Comparison of ENCODE assay signal across 14 cellular contexts in the genomic region with DNA sequence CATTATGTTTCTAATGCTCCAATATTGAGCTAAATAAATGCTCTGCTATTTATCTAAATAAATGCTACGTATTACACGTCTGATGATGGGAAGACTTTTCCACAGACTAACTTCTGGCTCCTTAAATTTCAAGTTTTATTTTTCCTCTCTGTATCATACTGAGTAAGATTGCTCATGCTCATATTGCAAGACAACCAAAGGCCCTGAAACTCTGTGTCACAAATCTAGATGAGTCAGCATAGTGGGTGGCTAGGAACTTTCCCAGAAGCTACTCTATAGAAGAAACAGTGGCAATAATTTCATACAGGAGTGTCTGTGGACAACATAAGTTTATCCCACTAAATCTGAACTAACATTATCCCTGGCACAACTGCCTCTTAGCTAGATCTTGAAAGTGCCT. TPM values are rescaled to one million over a fixed set of nuclear protein-coding genes. Genes with fewer than 3 reads are reported as not detected.
A peak's percentile ranks its signal among the peaks of the same experiment; 100 is the strongest.
DNase-seq lines count a peak whose midpoint lies in the region; ATAC-seq and TF ChIP-seq lines count a peak whose summit lies in the region.
"Had no signal": no experiment of that assay in that cellular context is flagged by ENCODE, and none has a peak within 500 bp of the region (broad histone marks: within the 10 kb centered on the region; RNA-seq: fewer than 3 reads in every experiment).

No MANE protein-coding gene starts in this region.

- H3K9me3 Mint-ChIP-seq in activated CD4-positive, alpha-beta memory T cell treated with anti-CD3 and anti-CD28 coated beads for 36 hours, result peaks cover 44% of the 10 kb centered on the region
- H3K9me3 Mint-ChIP-seq in activated CD4-positive, alpha-beta memory T cell treated with anti-CD3 and anti-CD28 coated beads, Interleukin-2, amount 10 ng/mL, durations not matched to agents 7 days and 5 days, result peaks cover 28% of the 10 kb centered on the region

- peak; percentile 25 for DNase-seq in activated CD4-positive, alpha-beta memory T cell treated with anti-CD3 and anti-CD28 coated beads for 36 hours
- no peak for DNase-seq in activated CD4-positive, alpha-beta memory T cell treated with anti-CD3 and anti-CD28 coated beads, Interleukin-2, amount 10 ng/mL, durations not matched to agents 7 days and 5 days
- DNase-seq in HT1080 (ENCODE audit: low read depth) (peak; percentile 53), mammary epithelial cell (peak; percentile 83), osteoblast (ENCODE audit: insufficient read length, low spot score, missing footprints) (peak; percentile 93), NCI-H2081 (lab: John Stamatoyannopoulos, UW) (no peak), tibial nerve (ENCODE audit: low spot score in 2 of 2) (no peak)
- DNase-seq: activated CD8-positive, alpha-beta memory T cell treated with anti-CD3 and anti-CD28 coated beads, Interleukin-2, amount 10 ng/mL, durations not matched to agents 7 days and 5 days; H7; left ventricle myocardium superior; NCI-H510A had no signal

- H3K36me3 ChIP-seq in mammary epithelial cell (ENCODE audit: insufficient read depth, low read length), result no peaks in the 10 kb centered on the region
- H3K36me3 ChIP-seq in osteoblast (ENCODE audit: insufficient read depth, low read length), result no peaks in the 10 kb centered on the region
- peaks cover 0 to 22% (median 0%) of the 10 kb centered on the region in 3 donors for H3K36me3 ChIP-seq in tibial nerve
- H3K36me3 ChIP-seq: vagina had no signal

- no peak overlapping the region for H3K9ac ChIP-seq in mammary epithelial cell (ENCODE audit: insufficient read depth, low read length)

- peaks cover 23% of the 10 kb centered on the region for H3K36me3 Mint-ChIP-seq in activated CD4-positive, alpha-beta memory T cell treated with anti-CD3 and anti-CD28 coated beads for 36 hours
- H3K36me3 Mint-ChIP-seq in activated CD4-positive, alpha-beta memory T cell treated with anti-CD3 and anti-CD28 coated beads, Interleukin-2, amount 10 ng/mL, durations not matched to agents 7 days and 5 days (ENCODE audit: low read depth), result peaks cover 23% of the 10 kb centered on the region

- H3K4me1 ChIP-seq in mammary epithelial cell (ENCODE audit: insufficient read depth, low read length) (no peaks in the 10 kb centered on the region), osteoblast (ENCODE audit: insufficient read depth, low read length) (peaks cover 3% of the 10 kb centered on the region), tibial nerve (no peaks in the 10 kb centered on the region)
- H3K4me1 ChIP-seq: vagina had no signal

- BruUV-seq in mammary epithelial cell (replicated peaks; lab: Mats Ljungman, UMichigan), result no TSS peak

- no peak overlapping the region for H2AFZ ChIP-seq in mammary epithelial cell (ENCODE audit: low read depth, low read length)
- no peak overlapping the region for H2AFZ ChIP-seq in osteoblast (ENCODE audit: low read length)

- POLR2A ChIA-PET in activated CD4-positive, alpha-beta memory T cell treated with anti-CD3 and anti-CD28 coated beads for 36 hours (lab: Charles Lee), result no interaction called here
- POLR2A ChIA-PET in activated CD4-positive, alpha-beta memory T cell treated with anti-CD3 and anti-CD28 coated beads, Interleukin-2, amount 10 ng/mL, durations not matched to agents 7 days and 5 days (lab: Charles Lee), result no interaction called here

- dilution Hi-C loops in mammary epithelial cell (cut with HindIII; ENCODE audit: low sequenced_read_pairs), result no loop called here

- H3K79me2 ChIP-seq in mammary epithelial cell (ENCODE audit: insufficient read depth, low read length), result no peaks in the 10 kb centered on the region
- H3K79me2 ChIP-seq in osteoblast (ENCODE audit: insufficient read depth, low read length), result no peaks in the 10 kb centered on the region

- 100% methylated on average over 2 of the region's 2 CpGs for WGBS in mammary epithelial cell (ENCODE audit: low coverage, missing lambda C conversion rate)
- 96 to 99% methylated on average over 2 of the region's 2 CpGs for WGBS in tibial nerve, 2 donors

- H3K4me1 Mint-ChIP-seq in activated CD4-positive, alpha-beta memory T cell treated with anti-CD3 and anti-CD28 coated beads for 36 hours (ENCODE audit: low read depth), result peaks cover 8% of the 10 kb centered on the region
- H3K4me1 Mint-ChIP-seq in activated CD4-positive, alpha-beta memory T cell treated with anti-CD3 and anti-CD28 coated beads, Interleukin-2, amount 10 ng/mL, durations not matched to agents 7 days and 5 days, result peaks cover 3% of the 10 kb centered on the region

- no peak for TF ChIP-seq POLR2A in tibial nerve (IDR thresholded peaks at IDR 0.05)

- in situ Hi-C loops in mammary epithelial cell (cut with MboI; ENCODE audit: low sequenced_read_pairs in 2 of 2), result no loop called here

- peak overlapping the region; percentile 31 for H3K27ac Mint-ChIP-seq in activated CD4-positive, alpha-beta memory T cell treated with anti-CD3 and anti-CD28 coated beads for 36 hours
- H3K27ac Mint-ChIP-seq in activated CD4-positive, alpha-beta memory T cell treated with anti-CD3 and anti-CD28 coated beads, Interleukin-2, amount 10 ng/mL, durations not matched to agents 7 days and 5 days, result no peak overlapping the region
- H3K27ac Mint-ChIP-seq: activated CD8-positive, alpha-beta memory T cell treated with anti-CD3 and anti-CD28 coated beads, Interleukin-2, amount 10 ng/mL, durations not matched to agents 7 days and 5 days; B cell had no signal

- H3K9me3 ChIP-seq in mammary epithelial cell (replicated peaks; ENCODE audit: insufficient read depth, low read length) (peaks cover 4% of the 10 kb centered on the region), osteoblast (ENCODE audit: low read depth, low read length) (no peaks in the 10 kb centered on the region), tibial nerve (peaks cover 0 to 49% (median 10%) of the 10 kb centered on the region in 4 donors)

- intact Hi-C loops in activated CD4-positive, alpha-beta memory T cell treated with anti-CD3 and anti-CD28 coated beads for 36 hours (cut with micrococcal nuclease), result no loop called here
- intact Hi-C loops in mammary epithelial cell (cut with micrococcal nuclease), result no loop called here

- no peak overlapping the region for H3K4me3 Mint-ChIP-seq in activated CD4-positive, alpha-beta memory T cell treated with anti-CD3 and anti-CD28 coated beads for 36 hours
- H3K4me3 Mint-ChIP-seq in activated CD4-positive, alpha-beta memory T cell treated with anti-CD3 and anti-CD28 coated beads, Interleukin-2, amount 10 ng/mL, durations not matched to agents 7 days and 5 days, result no peak overlapping the region
- H3K4me3 Mint-ChIP-seq: activated CD8-positive, alpha-beta memory T cell treated with anti-CD3 and anti-CD28 coated beads, Interleukin-2, amount 10 ng/mL, durations not matched to agents 7 days and 5 days; B cell had no signal

- no peak for TF ChIP-seq CTCF in mammary epithelial cell (conservative IDR thresholded peaks at IDR 0.05 in 1 of 2, IDR thresholded peaks at IDR 0.05 in 1 of 2; ENCODE audit: extremely low read depth in 1 of 2, insufficient read depth in 1 of 2, low read depth in 1 of 2, low read length in 2 of 2)
- TF ChIP-seq CTCF in osteoblast (IDR thresholded peaks at IDR 0.05; ENCODE audit: extremely low read depth, low read depth, low read length), result no peak
- no peak for TF ChIP-seq CTCF in tibial nerve (IDR thresholded peaks at IDR 0.05)

- ATAC-seq in HG03159 (IDR thresholded peaks at IDR 0.05; ENCODE audit: unreplicated experiment), result no peak
- ATAC-seq: activated CD8-positive, alpha-beta memory T cell treated with anti-CD3 and anti-CD28 coated beads, Interleukin-2, amount 10 ng/mL, durations not matched to agents 7 days and 5 days; left ventricle myocardium superior had no signal

- no peak overlapping the region for H3K4me2 ChIP-seq in mammary epithelial cell (ENCODE audit: insufficient read depth, low read depth, low read length)
- H3K4me2 ChIP-seq in osteoblast (ENCODE audit: insufficient read depth, low read length), result peak overlapping the region; percentile 17

- H3K27me3 ChIP-seq in mammary epithelial cell (ENCODE audit: insufficient read depth, low read length), result no peaks in the 10 kb centered on the region
- H3K27me3 ChIP-seq in osteoblast (ENCODE audit: insufficient read depth, low read length), result no peaks in the 10 kb centered on the region
- no peaks in the 10 kb centered on the region for H3K27me3 ChIP-seq in tibial nerve
- H3K27me3 ChIP-seq: vagina had no signal

- H3K27ac ChIP-seq in mammary epithelial cell (ENCODE audit: insufficient read depth, low read depth, low read length) (no peak overlapping the region), osteoblast (ENCODE audit: low read depth, low read length) (peak overlapping the region; percentile 27), tibial nerve (no peak overlapping the region)
- H3K27ac ChIP-seq: vagina had no signal

- H4K20me1 ChIP-seq in mammary epithelial cell (ENCODE audit: insufficient read depth, low read length) (no peaks in the 10 kb centered on the region), osteoblast (ENCODE audit: insufficient read depth, low read length) (no peaks in the 10 kb centered on the region)

- H3K4me3 ChIP-seq in mammary epithelial cell (replicated peaks in 1 of 3; ENCODE audit: insufficient read depth in 1 of 3, low read depth in 2 of 3, low read length in 3 of 3) (no peak overlapping the region), osteoblast (ENCODE audit: insufficient read depth, low read length) (no peak overlapping the region), tibial nerve (no peak overlapping the region)
- H3K4me3 ChIP-seq: vagina had no signal

- no peak for TF ChIP-seq EP300 in tibial nerve (IDR thresholded peaks at IDR 0.05)

- no peaks in the 10 kb centered on the region for H3K27me3 Mint-ChIP-seq in activated CD4-positive, alpha-beta memory T cell treated with anti-CD3 and anti-CD28 coated beads for 36 hours
- H3K27me3 Mint-ChIP-seq in activated CD4-positive, alpha-beta memory T cell treated with anti-CD3 and anti-CD28 coated beads, Interleukin-2, amount 10 ng/mL, durations not matched to agents 7 days and 5 days, result no peaks in the 10 kb centered on the region
- H3K27me3 Mint-ChIP-seq: activated CD8-positive, alpha-beta memory T cell treated with anti-CD3 and anti-CD28 coated beads, Interleukin-2, amount 10 ng/mL, durations not matched to agents 7 days and 5 days; B cell had no signal

- CTCF ChIA-PET in activated CD4-positive, alpha-beta memory T cell treated with anti-CD3 and anti-CD28 coated beads for 36 hours (lab: Charles Lee), result interaction anchor here (0.7 kb wide), 1 partner anchor 52 kb away, joined by 4 read pairs; no protein-coding TSS in a partner anchor
- CTCF ChIA-PET in activated CD4-positive, alpha-beta memory T cell treated with anti-CD3 and anti-CD28 coated beads, Interleukin-2, amount 10 ng/mL, durations not matched to agents 7 days and 5 days (lab: Charles Lee), result interaction anchor here (0.9 kb wide), 1 partner anchor 111 kb away, joined by 3 read pairs; no protein-coding TSS in a partner anchor
- CTCF ChIA-PET in mammary epithelial cell (lab: Charles Lee; ENCODE audit: low non-redundant PET), result no interaction called here

RNA-seq across cellular contexts. Expression of a gene that starts 53.0 kb away (rescaled TPM):
- total RNA-seq in activated CD4-positive, alpha-beta memory T cell treated with anti-CD3 and anti-CD28 coated beads for 36 hours, result 10 to 100 TPM; 12.2 to 13.4 TPM
- total RNA-seq in activated CD4-positive, alpha-beta memory T cell treated with anti-CD3 and anti-CD28 coated beads, Interleukin-2, amount 10 ng/mL, durations not matched to agents 7 days and 5 days, result 10 to 100 TPM; 13.3 to 13.8 TPM
- total RNA-seq in HT1080 (2014; rRNA removed; shearing (Covaris generic)), result 1.4 and 1.5 TPM in 2 replicates
- 1.9 and 2.5 TPM in 2 replicates for polyA plus RNA-seq in HT1080 (2015; cell fraction: cytosol; rRNA removed)
- 5.7 and 6.3 TPM in 2 replicates for polyA plus RNA-seq in HT1080 (2015; cell fraction: nucleus; rRNA removed)
- total RNA-seq in mammary epithelial cell (1 to 10 TPM; 2.3 to 7.9 TPM), osteoblast (1.4 and 2.9 TPM in 2 replicates), tibial nerve (10 to 100 TPM; 10.9 to 20.8 (median 13.7) TPM)
- 1.5 TPM for polyA plus RNA-seq in mammary epithelial cell
- 49.7 TPM for polyA minus RNA-seq in mammary epithelial cell

Comparison
In these comparisons a context has a peak if more than half of its experiments do, and no peak if none do; other contexts are left out.
1. DNase-seq: peak in activated CD4-positive, alpha-beta memory T cell treated with anti-CD3 and anti-CD28 coated beads for 36 hours (single experiment), HT1080 (single experiment), mammary epithelial cell (single experiment) and osteoblast (single experiment); none in activated CD4-positive, alpha-beta memory T cell treated with anti-CD3 and anti-CD28 coated beads, Interleukin-2, amount 10 ng/mL, durations not matched to agents 7 days and 5 days (single experiment), NCI-H2081 (0 of 2) and tibial nerve (0 of 2).